ENCODE assay signal across 31 cellular contexts in the genomic region with DNA sequence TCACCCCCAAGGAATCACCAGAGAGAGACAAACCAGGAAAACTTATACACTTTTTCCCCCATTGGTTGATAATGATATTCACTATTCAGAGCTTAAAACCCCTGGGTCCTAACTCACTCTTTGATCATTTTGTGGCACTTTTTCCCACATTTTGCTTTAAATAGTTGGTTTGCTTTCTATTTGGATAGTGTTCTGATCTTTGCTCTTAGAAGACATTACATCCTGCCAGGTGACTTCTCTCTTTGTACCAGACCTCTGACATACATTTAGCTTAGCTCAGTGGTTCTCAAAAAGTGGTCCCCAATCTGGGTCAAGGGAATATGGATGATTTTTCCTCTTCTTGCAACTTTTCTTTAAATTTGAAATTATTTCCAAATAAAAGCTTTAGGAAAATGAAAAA.
A peak's percentile ranks its signal among the peaks of the same experiment; 100 is the strongest.
DNase-seq lines count a peak whose midpoint lies in the region; ATAC-seq, FAIRE-seq and TF ChIP-seq lines count a peak whose summit lies in the region.
"Had no signal": no experiment of that assay in that cellular context is flagged by ENCODE, and none has a peak within 500 bp of the region (broad histone marks: within the 10 kb centered on the region; RNA-seq: fewer than 3 reads in every experiment).

No MANE protein-coding gene starts in this region.

- CTCF ChIA-PET in HepG2 (lab: Yijun Ruan, JAX; ENCODE audit: low intra/inter-chr PET ratio, low total read pairs) (no interaction called here), RWPE1 (lab: Yijun Ruan, JAX) (interaction anchor here (0.6 kb wide), 1 partner anchor 95 kb away, joined by 3 read pairs; no protein-coding TSS in a partner anchor)

- peak overlapping the region; percentile 60 for H3K27ac ChIP-seq in HepG2 (ENCODE audit: extremely low read length, insufficient read depth, low read length)
- no peak overlapping the region for H3K27ac ChIP-seq in RWPE1
- H3K27ac ChIP-seq: 22Rv1; A549; BLaER1; BLaER1 treated with 17β-estradiol and CSF1 and Interleukin-3, amounts not matched to agents 10 nM and 100 nM; C4-2B had no signal

- no peak overlapping the region for H2AFZ ChIP-seq in HepG2 (ENCODE audit: low read length)

- H3K4me1 ChIP-seq in HepG2 (ENCODE audit: insufficient read depth, low read length): peaks cover 78% of the 10 kb centered on the region
- H3K4me1 ChIP-seq: A549, BE2C, BLaER1 had no signal

- BruUV-seq in HepG2 (replicated peaks; lab: Mats Ljungman, UMichigan): no TSS peak

- H3K4me3 ChIP-seq in HepG2 (replicated peaks in 1 of 3; ENCODE audit: insufficient read depth in 1 of 3, low read depth in 2 of 3, low read length in 3 of 3): no peak overlapping the region
- H3K4me3 ChIP-seq: A549; BLaER1; BLaER1 treated with 17β-estradiol and CSF1 and Interleukin-3, amounts not matched to agents 10 nM and 100 nM had no signal

- TF ChIP-seq EP300 in HepG2 (IDR thresholded peaks at IDR 0.05; ENCODE audit: low read depth in 2 of 2, low read length in 2 of 2): peak in 1 of 2 experiments; percentile 72; a peak in 2 of 4 replicates
- TF ChIP-seq EP300 in HepG2 (CRISPR knock-in tag; IDR thresholded peaks at IDR 0.05; ENCODE audit: borderline replicate concordance): no peak

- H3K27me3 ChIP-seq in HepG2 (ENCODE audit: control insufficient read depth in 1 of 2, insufficient read depth in 2 of 2, low read length in 2 of 2): no peaks in the 10 kb centered on the region
- H3K27me3 ChIP-seq: BE2C; BLaER1; BLaER1 treated with 17β-estradiol and CSF1 and Interleukin-3, amounts not matched to agents 10 nM and 100 nM had no signal

- H3K36me3 ChIP-seq in HepG2 (replicated peaks in 1 of 2; ENCODE audit: control insufficient read depth in 1 of 2, insufficient read depth in 2 of 2, low read length in 2 of 2): no peaks in the 10 kb centered on the region
- H3K36me3 ChIP-seq: BE2C, BLaER1 had no signal

- no peaks in the 10 kb centered on the region for H3K9me3 ChIP-seq in HepG2 (ENCODE audit: low read length)
- H3K9me3 ChIP-seq: A549, BE2C had no signal

- peak; percentile 38 for ATAC-seq in left lobe of liver
- peak; percentile 67 for ATAC-seq in HepG2
- ATAC-seq: A549; CD8-positive, alpha-beta T cell had no signal

- DNase-seq in left lobe of liver (ENCODE audit: low spot score) (no peak), HepG2 (ENCODE audit: low spot score) (peak; percentile 62), RWPE1 (ENCODE audit: low spot score) (no peak)
- DNase-seq in stimulated activated CD4-positive, alpha-beta T cell treated with anti-CD3 and anti-CD28 coated beads, Interleukin-2, amount 100 ng/mL, for 48 hours: no peak
- DNase-seq: 8988T; ACHN; AML-193; BE2C; C1 segment of cervical spinal cord; Caco-2; Calu3; CD4-positive, alpha-beta memory T cell; CD4-positive, alpha-beta T cell; CD4-positive, CD25-positive, alpha-beta regulatory T cell; CD8-positive, alpha-beta memory T cell; CD8-positive, alpha-beta T cell; COR-L47; DMS 273 treated with DMSO at 0.1 percent for 48 hours; DMS153; DMS53; DMS79; DMS79 treated with DMSO at 0.1 percent for 48 hours; DND-41; EL had no signal

- H4K20me1 ChIP-seq in HepG2 (ENCODE audit: insufficient read depth, low read length): no peaks in the 10 kb centered on the region
- H4K20me1 ChIP-seq: BLaER1; BLaER1 treated with 17β-estradiol and CSF1 and Interleukin-3, amounts not matched to agents 10 nM and 100 nM had no signal

- TF ChIP-seq RAD21 in HepG2 (CRISPR knock-in tag; IDR thresholded peaks at IDR 0.05): no peak

- no peak for TF ChIP-seq CTCF in HepG2 (CRISPR knock-in tag; IDR thresholded peaks at IDR 0.05)
- no peak for TF ChIP-seq CTCF in RWPE1 (conservative IDR thresholded peaks at IDR 0.05; ENCODE audit: low read depth)

- intact Hi-C loops in HepG2 (cut with micrococcal nuclease; ENCODE audit: unreplicated experiment): loop anchor here (5.0 kb wide), 1 partner anchor 93 kb away; no protein-coding TSS in a partner anchor

- peak overlapping the region; percentile 32; the same call in 1 of the 2 replicates for H3K4me2 ChIP-seq in HepG2 (ENCODE audit: low read depth, low read length)
- H3K4me2 ChIP-seq: A549; BLaER1; BLaER1 treated with 17β-estradiol and CSF1 and Interleukin-3, amounts not matched to agents 10 nM and 100 nM had no signal

- TF ChIP-seq POLR2A in HepG2 (IDR thresholded peaks at IDR 0.05; ENCODE audit: insufficient read depth in 1 of 2, low read depth in 2 of 2, low read length in 2 of 2): no peak

- H3K9ac ChIP-seq in HepG2 (ENCODE audit: insufficient read depth, low read depth, low read length): no peak overlapping the region
- H3K9ac ChIP-seq: BLaER1; BLaER1 treated with 17β-estradiol and CSF1 and Interleukin-3, amounts not matched to agents 10 nM and 100 nM had no signal

- POLR2A ChIA-PET in HepG2 (lab: Yijun Ruan, JAX): no interaction called here
- POLR2A ChIA-PET in RWPE1 (lab: Yijun Ruan, JAX; ENCODE audit: low non-redundant PET): no interaction called here

- H3K79me2 ChIP-seq in HepG2 (ENCODE audit: insufficient read depth, low read length): no peaks in the 10 kb centered on the region

- peak; percentile 80 for FAIRE-seq in HepG2 (lab: Jason Lieb, UNC)
- FAIRE-seq: A204.1, A549, D721Med had no signal

- in situ Hi-C loops in HepG2 (cut with HindIII; ENCODE audit: extremely low pct_ligation_motif_present, low pct_unique_long_range_greater_than_20kb): no loop called here

TF ChIP-seq in HepG2, 621 proteins besides CTCF, POLR2A, EP300 and RAD21 (continues in another document):
- TF ChIP-seq KAT2B (IDR thresholded peaks at IDR 0.05; ENCODE audit: borderline replicate concordance, low read depth, low read length) (no peak), ASH2L (IDR thresholded peaks at IDR 0.05; ENCODE audit: insufficient read length, low read depth, low read length) (peak; percentile 24), ELF3 (CRISPR knock-in tag; IDR thresholded peaks at IDR 0.05) (peak; percentile 51), IRX3 (CRISPR knock-in tag; IDR thresholded peaks at IDR 0.05; ENCODE audit: borderline replicate concordance, low read depth) (no peak), TARDBP (CRISPR knock-in tag; IDR thresholded peaks at IDR 0.05) (peak; percentile 52; the same call in 1 of the 2 replicates), MAFG (CRISPR knock-in tag; IDR thresholded peaks at IDR 0.05) (no peak), ZNF296 (CRISPR knock-in tag; conservative IDR thresholded peaks at IDR 0.05) (no peak), CHD2 (IDR thresholded peaks at IDR 0.05; ENCODE audit: low read depth, low read length) (no peak), KDM1A (CRISPR knock-in tag; IDR thresholded peaks at IDR 0.05) (no peak), MBNL3 (CRISPR knock-in tag; conservative IDR thresholded peaks at IDR 0.05) (no peak)
- TF ChIP-seq, protein P1, sequence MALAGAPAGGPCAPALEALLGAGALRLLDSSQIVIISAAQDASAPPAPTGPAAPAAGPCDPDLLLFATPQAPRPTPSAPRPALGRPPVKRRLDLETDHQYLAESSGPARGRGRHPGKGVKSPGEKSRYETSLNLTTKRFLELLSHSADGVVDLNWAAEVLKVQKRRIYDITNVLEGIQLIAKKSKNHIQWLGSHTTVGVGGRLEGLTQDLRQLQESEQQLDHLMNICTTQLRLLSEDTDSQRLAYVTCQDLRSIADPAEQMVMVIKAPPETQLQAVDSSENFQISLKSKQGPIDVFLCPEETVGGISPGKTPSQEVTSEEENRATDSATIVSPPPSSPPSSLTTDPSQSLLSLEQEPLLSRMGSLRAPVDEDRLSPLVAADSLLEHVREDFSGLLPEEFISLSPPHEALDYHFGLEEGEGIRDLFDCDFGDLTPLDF (CRISPR knock-in tag; IDR thresholded peaks at IDR 0.05): no peak
- TF ChIP-seq, protein P2, sequence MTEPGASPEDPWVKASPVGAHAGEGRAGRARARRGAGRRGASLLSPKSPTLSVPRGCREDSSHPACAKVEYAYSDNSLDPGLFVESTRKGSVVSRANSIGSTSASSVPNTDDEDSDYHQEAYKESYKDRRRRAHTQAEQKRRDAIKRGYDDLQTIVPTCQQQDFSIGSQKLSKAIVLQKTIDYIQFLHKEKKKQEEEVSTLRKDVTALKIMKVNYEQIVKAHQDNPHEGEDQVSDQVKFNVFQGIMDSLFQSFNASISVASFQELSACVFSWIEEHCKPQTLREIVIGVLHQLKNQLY (CRISPR knock-in tag; IDR thresholded peaks at IDR 0.05): 0 out of 2 replicates have a peak, but pooled peaks have one; percentile 19
- TF ChIP-seq, protein P3, sequence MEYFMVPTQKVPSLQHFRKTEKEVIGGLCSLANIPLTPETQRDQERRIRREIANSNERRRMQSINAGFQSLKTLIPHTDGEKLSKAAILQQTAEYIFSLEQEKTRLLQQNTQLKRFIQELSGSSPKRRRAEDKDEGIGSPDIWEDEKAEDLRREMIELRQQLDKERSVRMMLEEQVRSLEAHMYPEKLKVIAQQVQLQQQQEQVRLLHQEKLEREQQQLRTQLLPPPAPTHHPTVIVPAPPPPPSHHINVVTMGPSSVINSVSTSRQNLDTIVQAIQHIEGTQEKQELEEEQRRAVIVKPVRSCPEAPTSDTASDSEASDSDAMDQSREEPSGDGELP (IDR thresholded peaks at IDR 0.05; ENCODE audit: borderline replicate concordance, low read depth): peak; percentile 66; the same call in 1 of the 2 replicates
- TF ChIP-seq, protein P4, sequence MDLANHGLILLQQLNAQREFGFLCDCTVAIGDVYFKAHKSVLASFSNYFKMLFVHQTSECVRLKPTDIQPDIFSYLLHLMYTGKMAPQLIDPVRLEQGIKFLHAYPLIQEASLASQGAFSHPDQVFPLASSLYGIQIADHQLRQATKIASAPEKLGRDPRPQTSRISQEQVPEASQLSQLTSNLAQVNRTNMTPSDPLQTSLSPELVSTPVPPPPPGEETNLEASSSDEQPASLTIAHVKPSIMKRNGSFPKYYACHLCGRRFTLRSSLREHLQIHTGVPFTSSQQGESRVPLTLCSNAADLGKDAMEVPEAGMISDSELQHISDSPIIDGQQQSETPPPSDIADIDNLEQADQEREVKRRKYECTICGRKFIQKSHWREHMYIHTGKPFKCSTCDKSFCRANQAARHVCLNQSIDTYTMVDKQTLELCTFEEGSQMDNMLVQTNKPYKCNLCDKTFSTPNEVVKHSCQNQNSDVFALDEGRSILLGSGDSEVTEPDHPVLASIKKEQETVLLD (CRISPR knock-in tag; IDR thresholded peaks at IDR 0.05; ENCODE audit: low read depth): no peak
- TF ChIP-seq, protein P5, sequence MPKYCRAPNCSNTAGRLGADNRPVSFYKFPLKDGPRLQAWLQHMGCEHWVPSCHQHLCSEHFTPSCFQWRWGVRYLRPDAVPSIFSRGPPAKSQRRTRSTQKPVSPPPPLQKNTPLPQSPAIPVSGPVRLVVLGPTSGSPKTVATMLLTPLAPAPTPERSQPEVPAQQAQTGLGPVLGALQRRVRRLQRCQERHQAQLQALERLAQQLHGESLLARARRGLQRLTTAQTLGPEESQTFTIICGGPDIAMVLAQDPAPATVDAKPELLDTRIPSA (CRISPR knock-in tag; IDR thresholded peaks at IDR 0.05; ENCODE audit: borderline replicate concordance): no peak
